ENCODE assay signal across 17 cellular contexts in the genomic region with DNA sequence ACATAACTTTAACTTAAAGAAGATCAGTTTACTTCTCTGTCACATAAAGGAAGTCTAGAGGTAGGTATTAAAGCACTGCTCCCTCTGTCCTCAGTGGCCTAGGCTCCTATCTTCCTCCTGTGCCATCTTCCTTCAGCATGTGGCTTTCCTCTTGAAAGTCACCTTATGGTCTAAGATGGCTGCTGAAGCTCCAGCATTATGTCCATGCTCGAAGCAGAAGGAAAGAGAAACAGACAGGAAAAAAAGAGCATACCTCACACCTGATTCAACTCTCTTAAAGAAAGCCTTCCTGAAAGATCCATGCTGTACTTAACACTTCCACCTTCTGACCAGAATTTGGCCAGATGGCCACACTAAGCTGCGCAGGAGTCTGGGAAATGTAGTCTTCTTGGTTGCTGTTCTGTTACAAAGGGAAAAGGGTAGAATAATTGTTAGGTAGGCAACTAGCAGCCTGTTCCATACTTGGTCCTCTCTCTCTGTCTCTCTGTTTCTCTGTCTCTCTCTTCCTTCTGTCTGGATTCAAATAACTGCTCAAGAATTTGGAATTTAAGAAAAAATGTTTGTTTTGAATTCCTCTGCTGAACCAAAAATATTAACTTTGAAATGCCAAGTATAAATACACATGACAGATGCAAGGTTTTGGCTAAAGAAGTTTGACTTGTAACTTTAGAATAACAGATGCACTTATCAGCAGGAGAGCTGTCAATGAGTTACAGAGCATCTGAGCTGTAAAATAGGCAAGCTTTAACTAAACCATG. TPM values are rescaled to one million over a fixed set of nuclear protein-coding genes. Genes with fewer than 3 reads are reported as not detected.
DNase-seq lines count a peak whose midpoint lies in the region; ATAC-seq and TF ChIP-seq lines count a peak whose summit lies in the region.
"Had no signal": no experiment of that assay in that cellular context is flagged by ENCODE, and none has a peak within 500 bp of the region (broad histone marks: within the 10 kb centered on the region; RNA-seq: fewer than 3 reads in every experiment).

No MANE protein-coding gene starts in this region.

- H2AFZ ChIP-seq in H9 (ENCODE audit: low read length): peak overlapping the region; percentile 88

- ATAC-seq in GM19455 (IDR thresholded peaks at IDR 0.05; ENCODE audit: unreplicated experiment): no peak
- ATAC-seq: activated CD8-positive, alpha-beta memory T cell treated with anti-CD3 and anti-CD28 coated beads, Interleukin-2, amount 10 ng/mL, durations not matched to agents 7 days and 5 days; PC-3; stimulated activated naive B cell treated with anti-CD40 and anti-IgM and Interleukin-4, amounts not matched to agents 10 μg/mL and 1 μg/mL and 100 μg/mL, for 72 hours had no signal

- H3K27ac Mint-ChIP-seq in H9: peak overlapping the region in 1 of 3 experiments; percentile 67; a peak in 1 of 7 replicates
- H3K27ac Mint-ChIP-seq in activated T-helper 2 cell treated with anti-CD3 and anti-CD28 coated beads, Interferon-gamma antibody, Interleukin-2, Interleukin-4, amounts not matched to agents 10 μg/mL and 5 μg/mL and 100 μg/mL, durations not matched to agents 14 hours and 24 hours and 36 hours: no peak overlapping the region
- H3K27ac Mint-ChIP-seq: activated CD8-positive, alpha-beta memory T cell treated with anti-CD3 and anti-CD28 coated beads, Interleukin-2, amount 10 ng/mL, durations not matched to agents 7 days and 5 days; activated naive CD8-positive, alpha-beta T cell treated with anti-CD3 and anti-CD28 coated beads, Interleukin-2, amount 10 ng/mL, durations not matched to agents 7 days and 5 days; CD4-positive, CD25-positive, alpha-beta regulatory T cell; stimulated activated naive B cell treated with anti-CD40 and anti-IgM and Interleukin-4, amounts not matched to agents 10 μg/mL and 1 μg/mL and 100 μg/mL, for 72 hours had no signal

- no peaks in the 10 kb centered on the region; the same call in 1 of the 2 replicates for H3K4me1 ChIP-seq in H9 (ENCODE audit: insufficient read depth, low read length)

- H3K27me3 ChIP-seq in H9 (ENCODE audit: insufficient read depth, low read length) (no peaks in the 10 kb centered on the region), WERI-Rb-1 (ENCODE audit: insufficient read depth, low read depth, severe bottlenecking) (no peaks in the 10 kb centered on the region)
- H3K27me3 ChIP-seq: pancreas had no signal

- no peak overlapping the region for H3K9ac ChIP-seq in H9 (ENCODE audit: extremely low read depth, insufficient read length, low read length)

- no peak overlapping the region for H3K56ac ChIP-seq in H9 (ENCODE audit: insufficient read length, low read depth, low read length)

- no peak overlapping the region for H3K4me2 ChIP-seq in H9 (ENCODE audit: insufficient read depth, insufficient read length, low read length)

- no CpG with 5 or more reads among the region's 2 CpGs for WGBS in H9 (ENCODE audit: extremely low coverage, insufficient read length, low lambda C conversion rate)

- H2BK120ac ChIP-seq in H9 (ENCODE audit: low read depth, low read length, poor library complexity, severe bottlenecking): no peak overlapping the region

- H4K5ac ChIP-seq in H9 (ENCODE audit: insufficient read length, low read depth, low read length): no peak overlapping the region

- no peak overlapping the region for H3K4ac ChIP-seq in H9 (ENCODE audit: low read depth, low read length)

- TF ChIP-seq CTCF in H9 (conservative IDR thresholded peaks at IDR 0.05): no peak
- no peak for TF ChIP-seq CTCF in WERI-Rb-1 (IDR thresholded peaks at IDR 0.05; ENCODE audit: low read depth, low read length)

- no peak overlapping the region for H2BK20ac ChIP-seq in H9 (ENCODE audit: low read depth, low read length, poor library complexity, severe bottlenecking)

- no peak overlapping the region for H2BK5ac ChIP-seq in H9 (ENCODE audit: insufficient read length, low read length)

- H3K79me1 ChIP-seq in H9 (ENCODE audit: insufficient read depth, low read depth, low read length, poor library complexity, severe bottlenecking): no peaks in the 10 kb centered on the region

- no peaks in the 10 kb centered on the region for H3K23me2 ChIP-seq in H9 (ENCODE audit: insufficient read length, low read depth, low read length, poor library complexity, severe bottlenecking)

- H2AK5ac ChIP-seq in H9 (ENCODE audit: insufficient read length, low read length): no peak overlapping the region

- no peak overlapping the region for H3K23ac ChIP-seq in H9 (ENCODE audit: insufficient read length, low read depth, low read length)

- no peak overlapping the region for H2BK12ac ChIP-seq in H9 (ENCODE audit: insufficient read length, low read depth, low read length)

- peaks cover 6% of the 10 kb centered on the region for H3K27me3 Mint-ChIP-seq in H9 (ENCODE audit: low read depth)
- peaks cover 36% of the 10 kb centered on the region for H3K27me3 Mint-ChIP-seq in activated T-helper 2 cell treated with anti-CD3 and anti-CD28 coated beads, Interferon-gamma antibody, Interleukin-2, Interleukin-4, amounts not matched to agents 10 μg/mL and 5 μg/mL and 100 μg/mL, durations not matched to agents 14 hours and 24 hours and 36 hours (ENCODE audit: low read depth)

- no peak overlapping the region for H3K4me3 ChIP-seq in WERI-Rb-1 (ENCODE audit: low read depth, low read length)
- H3K4me3 ChIP-seq: pancreas had no signal

- H3K4me1 Mint-ChIP-seq in H9: peaks cover 12 to 15% of the 10 kb centered on the region in 2 experiments
- H3K4me1 Mint-ChIP-seq in activated T-helper 2 cell treated with anti-CD3 and anti-CD28 coated beads, Interferon-gamma antibody, Interleukin-2, Interleukin-4, amounts not matched to agents 10 μg/mL and 5 μg/mL and 100 μg/mL, durations not matched to agents 14 hours and 24 hours and 36 hours (ENCODE audit: low read depth): no peaks in the 10 kb centered on the region
- H3K4me1 Mint-ChIP-seq: activated CD8-positive, alpha-beta memory T cell treated with anti-CD3 and anti-CD28 coated beads, Interleukin-2, amount 10 ng/mL, durations not matched to agents 7 days and 5 days; activated naive CD8-positive, alpha-beta T cell treated with anti-CD3 and anti-CD28 coated beads, Interleukin-2, amount 10 ng/mL, durations not matched to agents 7 days and 5 days; CD4-positive, CD25-positive, alpha-beta regulatory T cell; stimulated activated naive B cell treated with anti-CD40 and anti-IgM and Interleukin-4, amounts not matched to agents 10 μg/mL and 1 μg/mL and 100 μg/mL, for 72 hours had no signal

- intact Hi-C loops in activated T-helper 2 cell treated with anti-CD3 and anti-CD28 coated beads, Interferon-gamma antibody, Interleukin-2, Interleukin-4, amounts not matched to agents 10 μg/mL and 5 μg/mL and 100 μg/mL, durations not matched to agents 14 hours and 24 hours and 36 hours (cut with micrococcal nuclease): no loop called here
- intact Hi-C loops in posterior vena cava (cut with DNase I): no loop called here

- no peak overlapping the region for H3K18ac ChIP-seq in H9 (ENCODE audit: insufficient read length, low read depth, low read length)

- no peak overlapping the region for H4K8ac ChIP-seq in H9 (replicated peaks; ENCODE audit: insufficient read length, low read depth, low read length)

- H3T11ph ChIP-seq in H9 (ENCODE audit: low read length): no peak overlapping the region

- H4K20me1 ChIP-seq in H9 (ENCODE audit: control insufficient read depth, insufficient read depth, insufficient read length): no peaks in the 10 kb centered on the region

- H3K27ac ChIP-seq in H9 (ENCODE audit: insufficient read length, low read depth, low read length) (no peak overlapping the region), WERI-Rb-1 (peak overlapping the region; percentile 57)
- H3K27ac ChIP-seq: pancreas had no signal

- peak overlapping the region in 1 of 2 experiments; percentile 10; a peak in 1 of 5 replicates for H3K4me3 Mint-ChIP-seq in H9
- H3K4me3 Mint-ChIP-seq in activated T-helper 2 cell treated with anti-CD3 and anti-CD28 coated beads, Interferon-gamma antibody, Interleukin-2, Interleukin-4, amounts not matched to agents 10 μg/mL and 5 μg/mL and 100 μg/mL, durations not matched to agents 14 hours and 24 hours and 36 hours (ENCODE audit: low read depth): no peak overlapping the region
- H3K4me3 Mint-ChIP-seq: activated CD8-positive, alpha-beta memory T cell treated with anti-CD3 and anti-CD28 coated beads, Interleukin-2, amount 10 ng/mL, durations not matched to agents 7 days and 5 days; activated naive CD8-positive, alpha-beta T cell treated with anti-CD3 and anti-CD28 coated beads, Interleukin-2, amount 10 ng/mL, durations not matched to agents 7 days and 5 days; CD4-positive, CD25-positive, alpha-beta regulatory T cell; stimulated activated naive B cell treated with anti-CD40 and anti-IgM and Interleukin-4, amounts not matched to agents 10 μg/mL and 1 μg/mL and 100 μg/mL, for 72 hours had no signal

- H3K9me3 ChIP-seq in H9 (ENCODE audit: control insufficient read depth, low read depth, low read length) (no peaks in the 10 kb centered on the region), WERI-Rb-1 (ENCODE audit: severe bottlenecking) (no peaks in the 10 kb centered on the region)
- H3K9me3 ChIP-seq: pancreas had no signal

- H3K9me3 Mint-ChIP-seq in H9: peaks cover 10 to 12% of the 10 kb centered on the region in 2 experiments
- H3K9me3 Mint-ChIP-seq in activated T-helper 2 cell treated with anti-CD3 and anti-CD28 coated beads, Interferon-gamma antibody, Interleukin-2, Interleukin-4, amounts not matched to agents 10 μg/mL and 5 μg/mL and 100 μg/mL, durations not matched to agents 14 hours and 24 hours and 36 hours: peaks cover 4% of the 10 kb centered on the region

- no peaks in the 10 kb centered on the region for H3K36me3 ChIP-seq in WERI-Rb-1
- H3K36me3 ChIP-seq: pancreas had no signal

- no peak overlapping the region for H4K91ac ChIP-seq in H9 (ENCODE audit: insufficient read length, low read depth, low read length)

- DNase-seq in AG08395 (ENCODE audit: low spot score): peak; percentile 65
- DNase-seq in H9: peak; percentile 39
- peak; percentile 72 for DNase-seq in WERI-Rb-1
- DNase-seq in iris pigment epithelial cell (ENCODE audit: low read depth): peak; percentile 18
- no peak for DNase-seq in activated T-helper 2 cell treated with anti-CD3 and anti-CD28 coated beads, Interferon-gamma antibody, Interleukin-2, Interleukin-4, amounts not matched to agents 10 μg/mL and 5 μg/mL and 100 μg/mL, durations not matched to agents 14 hours and 24 hours and 36 hours (ENCODE audit: low spot score)
- no peak for DNase-seq in posterior vena cava (ENCODE audit: low spot score)
- DNase-seq in activated T-cell treated with anti-CD3 and anti-CD28 coated beads, Interleukin-2, amount 50 U/mL, for 1 hour: no peak
- DNase-seq: activated CD8-positive, alpha-beta memory T cell treated with anti-CD3 and anti-CD28 coated beads, Interleukin-2, amount 10 ng/mL, durations not matched to agents 7 days and 5 days; activated naive CD8-positive, alpha-beta T cell treated with anti-CD3 and anti-CD28 coated beads, Interleukin-2, amount 10 ng/mL, durations not matched to agents 7 days and 5 days; CD4-positive, CD25-positive, alpha-beta regulatory T cell; NCI-H146; pancreas; PC-3; stimulated activated naive B cell treated with anti-CD40 and anti-IgM and Interleukin-4, amounts not matched to agents 10 μg/mL and 1 μg/mL and 100 μg/mL, for 72 hours; T-helper 9 cell had no signal

- no peak overlapping the region for H3K14ac ChIP-seq in H9 (ENCODE audit: insufficient read depth, low read length)

- peaks cover 5 to 12% (median 6%) of the 10 kb centered on the region in 3 experiments for H3K36me3 Mint-ChIP-seq in H9 (ENCODE audit: insufficient read depth in 1 of 3, low read depth in 3 of 3)
- H3K36me3 Mint-ChIP-seq in activated T-helper 2 cell treated with anti-CD3 and anti-CD28 coated beads, Interferon-gamma antibody, Interleukin-2, Interleukin-4, amounts not matched to agents 10 μg/mL and 5 μg/mL and 100 μg/mL, durations not matched to agents 14 hours and 24 hours and 36 hours (ENCODE audit: low read depth): no peaks in the 10 kb centered on the region
- H3K36me3 Mint-ChIP-seq: activated CD8-positive, alpha-beta memory T cell treated with anti-CD3 and anti-CD28 coated beads, Interleukin-2, amount 10 ng/mL, durations not matched to agents 7 days and 5 days; activated naive CD8-positive, alpha-beta T cell treated with anti-CD3 and anti-CD28 coated beads, Interleukin-2, amount 10 ng/mL, durations not matched to agents 7 days and 5 days; CD4-positive, CD25-positive, alpha-beta regulatory T cell had no signal

- no peaks in the 10 kb centered on the region for H3K79me2 ChIP-seq in H9 (ENCODE audit: insufficient read depth, low read length)

- no peak overlapping the region for H2BK15ac ChIP-seq in H9 (ENCODE audit: low read depth, low read length)

RNA-seq across cellular contexts. Expression of a gene that starts 15.9 kb away (rescaled TPM):
- total RNA-seq in H9 (2021): not detected in 2 replicates
- total RNA-seq in activated T-helper 2 cell treated with anti-CD3 and anti-CD28 coated beads, Interferon-gamma antibody, Interleukin-2, Interleukin-4, amounts not matched to agents 10 μg/mL and 5 μg/mL and 100 μg/mL, durations not matched to agents 14 hours and 24 hours and 36 hours: not detected in 2 replicates
- total RNA-seq in posterior vena cava: not detected
- total RNA-seq: activated CD8-positive, alpha-beta memory T cell treated with anti-CD3 and anti-CD28 coated beads, Interleukin-2, amount 10 ng/mL, durations not matched to agents 7 days and 5 days; activated naive CD8-positive, alpha-beta T cell treated with anti-CD3 and anti-CD28 coated beads, Interleukin-2, amount 10 ng/mL, durations not matched to agents 7 days and 5 days; CD4-positive, CD25-positive, alpha-beta regulatory T cell; lung microvascular endothelial cell; pancreas; PC-3 had no signal

Comparison
In these comparisons a context has a peak if more than half of its experiments do, and no peak if none do; other contexts are left out.
1. DNase-seq: peak in AG08395 (single experiment), H9 (single experiment), WERI-Rb-1 (single experiment) and iris pigment epithelial cell (single experiment); none in activated T-helper 2 cell treated with anti-CD3 and anti-CD28 coated beads, Interferon-gamma antibody, Interleukin-2, Interleukin-4, amounts not matched to agents 10 μg/mL and 5 μg/mL and 100 μg/mL, durations not matched to agents 14 hours and 24 hours and 36 hours (single experiment), posterior vena cava (single experiment) and activated T-cell treated with anti-CD3 and anti-CD28 coated beads, Interleukin-2, amount 50 U/mL, for 1 hour (single experiment).